ENCODE assay signal across 1 cellular context in the genomic region with DNA sequence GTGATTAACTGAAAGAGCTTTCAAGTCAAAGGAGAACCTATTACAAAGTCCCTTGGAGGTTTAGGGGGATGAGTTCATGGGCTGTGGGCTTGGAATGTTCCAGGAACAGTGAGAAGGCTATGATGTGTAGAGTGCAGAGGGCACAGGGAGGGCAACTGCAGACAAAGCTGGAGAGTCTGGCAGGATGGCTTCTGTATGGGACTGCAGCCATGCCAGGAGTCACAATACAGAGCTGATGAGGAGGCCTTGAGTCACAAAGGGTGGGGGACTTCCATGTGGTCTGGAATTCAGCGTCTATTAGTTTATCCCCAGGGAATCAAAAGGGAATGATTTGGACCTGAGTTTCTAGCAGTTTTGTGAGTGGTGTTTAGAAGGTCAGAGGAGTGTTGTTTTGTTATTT.
TF ChIP-seq lines count a peak whose summit lies in the region.

No MANE protein-coding gene starts in this region.

TF ChIP-seq in SK-N-SH, 30 proteins besides CTCF, POLR2A, EP300 and RAD21 (continued from another document):
- TF ChIP-seq ZBTB33 (IDR thresholded peaks at IDR 0.05; ENCODE audit: borderline replicate concordance, low read depth) (no peak), FOXM1 (IDR thresholded peaks at IDR 0.05; ENCODE audit: low read depth) (no peak), NFIC (IDR thresholded peaks at IDR 0.05; ENCODE audit: borderline replicate concordance) (peak; percentile 31; the same call in 1 of the 2 replicates), RXRA (IDR thresholded peaks at IDR 0.05; ENCODE audit: borderline replicate concordance, low read depth) (peak; percentile 53; the same call in 1 of the 2 replicates), CHD2 (IDR thresholded peaks at IDR 0.05; ENCODE audit: low read length, partially characterized antibody) (no peak)
- TF ChIP-seq, protein P1, sequence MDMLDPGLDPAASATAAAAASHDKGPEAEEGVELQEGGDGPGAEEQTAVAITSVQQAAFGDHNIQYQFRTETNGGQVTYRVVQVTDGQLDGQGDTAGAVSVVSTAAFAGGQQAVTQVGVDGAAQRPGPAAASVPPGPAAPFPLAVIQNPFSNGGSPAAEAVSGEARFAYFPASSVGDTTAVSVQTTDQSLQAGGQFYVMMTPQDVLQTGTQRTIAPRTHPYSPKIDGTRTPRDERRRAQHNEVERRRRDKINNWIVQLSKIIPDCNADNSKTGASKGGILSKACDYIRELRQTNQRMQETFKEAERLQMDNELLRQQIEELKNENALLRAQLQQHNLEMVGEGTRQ (IDR thresholded peaks at IDR 0.05; ENCODE audit: borderline replicate concordance, low read depth, low read length): no peak
